Comparison of ENCODE assay signal across 15 cellular contexts in the genomic region with DNA sequence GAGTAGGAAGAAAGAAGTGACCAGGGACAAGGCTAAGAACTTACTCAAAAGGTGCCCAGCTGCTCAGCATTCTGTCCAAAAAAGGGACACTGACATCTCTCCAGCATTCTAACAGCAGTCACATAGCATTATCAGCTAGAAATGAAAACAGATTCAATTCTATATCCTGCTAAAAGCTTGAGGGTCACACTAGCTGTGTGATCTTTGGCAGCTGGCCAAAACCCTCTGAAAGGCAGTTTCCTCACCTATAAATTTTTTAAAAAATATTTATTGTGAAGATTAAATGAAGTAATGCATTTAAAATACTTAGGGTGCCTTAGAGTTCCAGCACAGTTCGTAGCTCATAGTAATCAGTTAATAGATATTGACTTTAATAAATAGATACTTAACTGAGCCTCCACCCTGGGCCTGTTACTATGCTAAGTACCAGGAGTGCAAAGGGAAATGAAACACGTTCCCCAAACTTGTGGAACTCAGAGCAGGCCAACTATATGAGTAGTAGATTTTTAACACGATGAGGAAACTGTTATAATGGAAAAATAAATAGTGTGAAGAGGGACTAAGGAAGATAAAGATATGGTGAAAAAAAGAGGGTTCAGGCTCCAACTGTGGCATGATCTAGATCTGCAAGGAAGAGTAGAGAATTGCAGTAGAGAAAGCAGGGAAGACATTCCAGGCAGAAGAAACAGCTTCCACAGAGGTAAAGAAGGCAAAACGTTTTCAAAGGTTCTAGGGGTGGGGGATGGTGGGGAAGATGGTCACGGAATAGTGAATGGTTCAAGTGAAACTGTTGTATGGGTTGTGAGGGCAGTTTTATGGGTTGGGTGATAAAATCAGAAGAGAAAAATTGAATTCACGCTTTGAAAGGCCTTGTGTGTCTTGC. TPM values are rescaled to one million over a fixed set of nuclear protein-coding genes. Genes with fewer than 3 reads are reported as not detected.
DNase-seq lines count a peak whose midpoint lies in the region; ATAC-seq and TF ChIP-seq lines count a peak whose summit lies in the region.
"Had no signal": no experiment of that assay in that cellular context is flagged by ENCODE, and none has a peak within 500 bp of the region (broad histone marks: within the 10 kb centered on the region; RNA-seq: fewer than 3 reads in every experiment).

No MANE protein-coding gene starts in this region.

- H3K36me3 ChIP-seq in left ventricle myocardium inferior: no peaks in the 10 kb centered on the region
- 0 out of 2 replicates have a peak, but pooled peaks cover 3% of the 10 kb centered on the region for H3K36me3 ChIP-seq in OCI-LY1 (ENCODE audit: insufficient read depth, low read length)
- H3K36me3 ChIP-seq: brain microvascular endothelial cell, esophagus squamous epithelium had no signal

- no peaks in the 10 kb centered on the region for H3K9me3 Mint-ChIP-seq in stimulated activated effector memory CD8-positive, alpha-beta T cell treated with anti-CD3 and anti-CD28 coated beads, Interleukin-12 subunit alpha, Interleukin-12 subunit beta, amount 100 ng/mL, for 72 hours

- H4K20me1 ChIP-seq in OCI-LY1 (ENCODE audit: insufficient read depth, low read length): no peaks in the 10 kb centered on the region

- 0 out of 2 replicates have a peak, but pooled peaks cover 5% of the 10 kb centered on the region for H3F3A ChIP-seq in OCI-LY1 (ENCODE audit: insufficient read depth, low read length)

- peak overlapping the region; percentile 74 for H3K4me2 ChIP-seq in OCI-LY1 (ENCODE audit: low read length)

- TF ChIP-seq CTCF in left ventricle myocardium inferior (IDR thresholded peaks at IDR 0.05; ENCODE audit: borderline replicate concordance): no peak
- TF ChIP-seq CTCF in OCI-LY1 (IDR thresholded peaks at IDR 0.05; ENCODE audit: low read length): no peak

- H3K79me2 ChIP-seq in OCI-LY1 (ENCODE audit: insufficient read depth, low read length): peaks cover 38% of the 10 kb centered on the region

- DNase-seq in left cardiac atrium (peak; percentile 31), left ventricle myocardium inferior (no peak), GOT3 (lab: John Stamatoyannopoulos, UW) (no peak)
- DNase-seq in stimulated activated effector memory CD8-positive, alpha-beta T cell treated with anti-CD3 and anti-CD28 coated beads, Interleukin-12 subunit alpha, Interleukin-12 subunit beta, amount 100 ng/mL, for 72 hours (ENCODE audit: low spot score in 2 of 2): no peak
- DNase-seq in activated CD4-positive, alpha-beta T cell treated with anti-CD3 and anti-CD28 coated beads for 1 hour: no peak
- DNase-seq: activated T-cell treated with anti-CD3 and anti-CD28 coated beads for 4 hours, brain microvascular endothelial cell, esophagus squamous epithelium, NCI-H2107, nucleus accumbens had no signal

- H3K4me1 Mint-ChIP-seq in stimulated activated effector memory CD8-positive, alpha-beta T cell treated with anti-CD3 and anti-CD28 coated beads, Interleukin-12 subunit alpha, Interleukin-12 subunit beta, amount 100 ng/mL, for 72 hours: peaks cover 21% of the 10 kb centered on the region

- H3K4me3 Mint-ChIP-seq in stimulated activated effector memory CD8-positive, alpha-beta T cell treated with anti-CD3 and anti-CD28 coated beads, Interleukin-12 subunit alpha, Interleukin-12 subunit beta, amount 100 ng/mL, for 72 hours: peak overlapping the region; percentile 30

- H3K9me2 ChIP-seq in OCI-LY1 (ENCODE audit: low read depth, low read length): no peaks in the 10 kb centered on the region

- no peaks in the 10 kb centered on the region for H3K36me3 Mint-ChIP-seq in stimulated activated effector memory CD8-positive, alpha-beta T cell treated with anti-CD3 and anti-CD28 coated beads, Interleukin-12 subunit alpha, Interleukin-12 subunit beta, amount 100 ng/mL, for 72 hours

- no peak overlapping the region for H3K27ac ChIP-seq in left ventricle myocardium inferior (replicated peaks)
- H3K27ac ChIP-seq in OCI-LY1 (ENCODE audit: low read depth, low read length, poor library complexity, severe bottlenecking): peak overlapping the region; percentile 88
- H3K27ac ChIP-seq: brain microvascular endothelial cell, C4-2B, SK-N-MC had no signal

- H3K9ac ChIP-seq in OCI-LY1 (ENCODE audit: low read length): peak overlapping the region; percentile 45

- no peaks in the 10 kb centered on the region for H3K27me3 ChIP-seq in left ventricle myocardium inferior (ENCODE audit: low read depth)
- H3K27me3 ChIP-seq in OCI-LY1 (ENCODE audit: insufficient read depth, low read length): no peaks in the 10 kb centered on the region
- H3K27me3 ChIP-seq: brain microvascular endothelial cell, esophagus squamous epithelium had no signal

- H3K9me3 ChIP-seq in left ventricle myocardium inferior (replicated peaks) (no peaks in the 10 kb centered on the region), OCI-LY1 (ENCODE audit: low read length) (no peaks in the 10 kb centered on the region)
- H3K9me3 ChIP-seq: esophagus squamous epithelium had no signal

- H2AFZ ChIP-seq in OCI-LY1 (ENCODE audit: low read length): no peak overlapping the region

- ATAC-seq in left cardiac atrium: no peak
- peak; percentile 15 for ATAC-seq in HG02623 (IDR thresholded peaks at IDR 0.05; ENCODE audit: unreplicated experiment)
- no peak for ATAC-seq in stimulated activated effector memory CD8-positive, alpha-beta T cell treated with anti-CD3 and anti-CD28 coated beads, Interleukin-12 subunit alpha, Interleukin-12 subunit beta, amount 100 ng/mL, for 72 hours
- ATAC-seq in HG03108 (IDR thresholded peaks at IDR 0.05; ENCODE audit: unreplicated experiment): no peak

- no peak overlapping the region for H3K27ac Mint-ChIP-seq in stimulated activated effector memory CD8-positive, alpha-beta T cell treated with anti-CD3 and anti-CD28 coated beads, Interleukin-12 subunit alpha, Interleukin-12 subunit beta, amount 100 ng/mL, for 72 hours

- H3K4me1 ChIP-seq in left ventricle myocardium inferior: no peaks in the 10 kb centered on the region
- H3K4me1 ChIP-seq in OCI-LY1 (ENCODE audit: insufficient read depth, low read length, severe bottlenecking): peaks cover 93% of the 10 kb centered on the region
- H3K4me1 ChIP-seq: esophagus squamous epithelium had no signal

- intact Hi-C loops in left cardiac atrium (cut with DNase I) (no loop called here), left ventricle myocardium inferior (cut with micrococcal nuclease) (no loop called here)

- no peak overlapping the region for H3K4me3 ChIP-seq in left ventricle myocardium inferior
- peak overlapping the region; percentile 48 for H3K4me3 ChIP-seq in OCI-LY1 (ENCODE audit: low read depth, low read length, poor library complexity, severe bottlenecking)
- H3K4me3 ChIP-seq: esophagus squamous epithelium, SK-N-MC had no signal

RNA-seq across cellular contexts. Expression of a gene that starts 11.4 kb away (rescaled TPM):
- total RNA-seq in left cardiac atrium: 1 to 10 TPM; 3.1 to 8.7 TPM
- 3.6 TPM for total RNA-seq in left ventricle myocardium inferior

RNA-seq across cellular contexts. Expression of a gene that starts 44.5 kb away (rescaled TPM):
- total RNA-seq in left cardiac atrium (not detected), left ventricle myocardium inferior (0.33 TPM)
